In genomic region chr19:1863638-1864479, GRCh38 we compare ENCODE assay signal across 1 cellular context.
TF ChIP-seq lines count a peak whose summit lies in the region.

No MANE protein-coding gene starts in this region.

TF ChIP-seq in HepG2, 621 proteins besides CTCF, POLR2A, EP300 and RAD21 (continued from another document and continues in another):
- TF ChIP-seq REST (IDR thresholded peaks at IDR 0.05; ENCODE audit: borderline replicate concordance in 1 of 2, low read depth in 1 of 2, low read length in 2 of 2) (peak in 1 of 2 experiments; percentile 10; a peak in 1 of 4 replicates), MNT (IDR thresholded peaks at IDR 0.05) (peak; percentile 98), ZFP36L1 (CRISPR knock-in tag; IDR thresholded peaks at IDR 0.05) (peak; percentile 36; the same call in 1 of the 2 replicates), SOX13 (IDR thresholded peaks at IDR 0.05) (peak; percentile 14; the same call in 1 of the 2 replicates), SOX13 (CRISPR knock-in tag; conservative IDR thresholded peaks at IDR 0.05 in 1 of 2, IDR thresholded peaks at IDR 0.05 in 1 of 2) (peak in 1 of 2 experiments; percentile 27; a peak in 1 of 4 replicates), SALL2 (CRISPR knock-in tag; IDR thresholded peaks at IDR 0.05) (peak; percentile 65; the same call in 1 of the 2 replicates), ZNF576 (CRISPR knock-in tag; IDR thresholded peaks at IDR 0.05) (peak; percentile 43; the same call in 1 of the 2 replicates), ZHX2 (IDR thresholded peaks at IDR 0.05; ENCODE audit: low read depth) (0 out of 2 replicates have a peak, but pooled peaks have one; percentile 45), ZHX2 (CRISPR knock-in tag; IDR thresholded peaks at IDR 0.05; ENCODE audit: borderline replicate concordance) (no peak), GABPA (IDR thresholded peaks at IDR 0.05; ENCODE audit: low read depth, low read length) (peak; percentile 21; the same call in 1 of the 2 replicates), GABPA (CRISPR knock-in tag; IDR thresholded peaks at IDR 0.05; ENCODE audit: low read depth) (peak; percentile 44; the same call in 1 of the 2 replicates), NRL (CRISPR knock-in tag; IDR thresholded peaks at IDR 0.05; ENCODE audit: borderline replicate concordance) (no peak), DRAP1 (CRISPR knock-in tag; IDR thresholded peaks at IDR 0.05) (no peak), MAX (IDR thresholded peaks at IDR 0.05) (peak; percentile 100), ZNF253 (CRISPR knock-in tag; IDR thresholded peaks at IDR 0.05; ENCODE audit: borderline replicate concordance) (peak; percentile 67; the same call in 1 of the 2 replicates), ZNF460 (CRISPR knock-in tag; IDR thresholded peaks at IDR 0.05; ENCODE audit: borderline replicate concordance) (peak; percentile 22; the same call in 1 of the 2 replicates), NPAS2 (CRISPR knock-in tag; IDR thresholded peaks at IDR 0.05; ENCODE audit: borderline replicate concordance) (peak; percentile 79; the same call in 1 of the 2 replicates), ZC3H13 (CRISPR knock-in tag; IDR thresholded peaks at IDR 0.05) (0 out of 2 replicates have a peak, but pooled peaks have one; percentile 40), ZNF574 (CRISPR knock-in tag; IDR thresholded peaks at IDR 0.05) (peak; percentile 22; the same call in 1 of the 2 replicates), TBX3 (IDR thresholded peaks at IDR 0.05; ENCODE audit: borderline replicate concordance) (no peak), ARNT (IDR thresholded peaks at IDR 0.05) (no peak), THAP7 (CRISPR knock-in tag; IDR thresholded peaks at IDR 0.05) (no peak), PHF20 (CRISPR knock-in tag; IDR thresholded peaks at IDR 0.05) (0 out of 2 replicates have a peak, but pooled peaks have one; percentile 38), E2F5 (CRISPR knock-in tag; conservative IDR thresholded peaks at IDR 0.05) (no peak), SRF (IDR thresholded peaks at IDR 0.05; ENCODE audit: low read depth, low read length) (no peak), ZFX (CRISPR knock-in tag; IDR thresholded peaks at IDR 0.05; ENCODE audit: low read depth) (0 out of 2 replicates have a peak, but pooled peaks have one; percentile 39), HDAC1 (CRISPR knock-in tag; IDR thresholded peaks at IDR 0.05) (peak; percentile 84), BATF2 (CRISPR knock-in tag; IDR thresholded peaks at IDR 0.05) (0 out of 2 replicates have a peak, but pooled peaks have one; percentile 72), ZNF44 (CRISPR knock-in tag; IDR thresholded peaks at IDR 0.05) (no peak), HNRNPLL (IDR thresholded peaks at IDR 0.05; ENCODE audit: low read depth, low read length, poor library complexity, severe bottlenecking) (peak; percentile 17), HNRNPK (IDR thresholded peaks at IDR 0.05; ENCODE audit: low read depth, low read length, poor library complexity, severe bottlenecking) (peak; percentile 40), ZNF431 (CRISPR knock-in tag; IDR thresholded peaks at IDR 0.05; ENCODE audit: borderline replicate concordance, low read depth) (0 out of 2 replicates have a peak, but pooled peaks have one; percentile 23), SAFB2 (CRISPR knock-in tag; IDR thresholded peaks at IDR 0.05; ENCODE audit: borderline replicate concordance, low read depth) (no peak), YEATS4 (CRISPR knock-in tag; IDR thresholded peaks at IDR 0.05; ENCODE audit: borderline replicate concordance) (peak; percentile 84), MED8 (CRISPR knock-in tag; IDR thresholded peaks at IDR 0.05; ENCODE audit: insufficient replicate concordance) (peak; percentile 45), ZNF740 (CRISPR knock-in tag; IDR thresholded peaks at IDR 0.05) (0 out of 2 replicates have a peak, but pooled peaks have one; percentile 2), HNF1B (CRISPR knock-in tag; IDR thresholded peaks at IDR 0.05) (peak; percentile 60), ZNF160 (CRISPR knock-in tag; IDR thresholded peaks at IDR 0.05) (peak; percentile 63; the same call in 1 of the 2 replicates), ZNF136 (CRISPR knock-in tag; IDR thresholded peaks at IDR 0.05; ENCODE audit: low read depth) (no peak)
